In the genomic region with DNA sequence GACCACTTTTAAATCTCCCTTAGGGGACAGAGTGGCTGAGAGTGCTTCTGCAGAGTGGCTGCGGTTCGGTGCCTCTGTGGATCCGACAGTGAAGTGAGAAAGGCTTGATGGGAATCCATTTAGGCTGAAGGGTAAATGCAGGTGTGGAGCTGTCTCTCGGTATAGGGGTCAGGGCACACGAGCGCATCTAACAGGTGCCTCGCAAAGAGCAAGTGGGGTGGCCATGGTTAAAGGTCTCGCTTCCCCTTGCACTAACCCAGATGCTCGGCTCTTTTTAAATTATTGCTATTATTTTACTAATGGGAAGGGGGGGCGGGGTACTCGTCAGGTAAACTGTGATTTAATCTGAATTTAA, we compare ENCODE assay signal across 18 cellular contexts. TPM values are rescaled to one million over a fixed set of nuclear protein-coding genes. Genes with fewer than 3 reads are reported as not detected.
A peak's percentile ranks its signal among the peaks of the same experiment; 100 is the strongest.
DNase-seq lines count a peak whose midpoint lies in the region; ATAC-seq and TF ChIP-seq lines count a peak whose summit lies in the region.
"Had no signal": no experiment of that assay in that cellular context is flagged by ENCODE, and none has a peak within 500 bp of the region (broad histone marks: within the 10 kb centered on the region; RNA-seq: fewer than 3 reads in every experiment).

No MANE protein-coding gene starts in this region.

- POLR2A ChIA-PET in SK-N-SH (lab: Yijun Ruan, JAX), result no interaction called here

- H4K8ac ChIP-seq in trophoblast cell (ENCODE audit: low read depth, low read length), result no peak overlapping the region

- H3K36me3 ChIP-seq in SK-N-SH (replicated peaks in 1 of 2; ENCODE audit: control insufficient read depth in 1 of 2, insufficient read depth in 2 of 2, low read length in 1 of 2) (no peaks in the 10 kb centered on the region), NT2/D1 (ENCODE audit: insufficient read depth, insufficient read length, low read length) (no peaks in the 10 kb centered on the region), iPS-15b (ENCODE audit: control insufficient read depth, insufficient read depth, low read length) (no peaks in the 10 kb centered on the region), trophoblast cell (ENCODE audit: control insufficient read depth in 1 of 2, insufficient read depth in 2 of 2, low read length in 2 of 2) (no peaks in the 10 kb centered on the region), psoas muscle (ENCODE audit: insufficient read depth in 1 of 2, low read depth in 1 of 2) (no peaks in the 10 kb centered on the region)
- H3K36me3 ChIP-seq: esophagus muscularis mucosa, vagina had no signal

- H3K18ac ChIP-seq in trophoblast cell (ENCODE audit: low read length), result no peak overlapping the region

- TF ChIP-seq RAD21 in SK-N-SH (IDR thresholded peaks at IDR 0.05; ENCODE audit: low read length), result no peak

- H3K4ac ChIP-seq in trophoblast cell (ENCODE audit: low read depth, low read length), result no peak overlapping the region

- H4K91ac ChIP-seq in trophoblast cell (ENCODE audit: low read depth, low read length), result no peak overlapping the region

- H3K14ac ChIP-seq in trophoblast cell (ENCODE audit: low read length), result no peak overlapping the region

- no peak overlapping the region for H2BK5ac ChIP-seq in trophoblast cell (ENCODE audit: low read depth, low read length, poor library complexity)

- H3K9ac ChIP-seq in SK-N-SH (no peak overlapping the region), NT2/D1 (ENCODE audit: insufficient read length, low read depth) (peak overlapping the region; percentile 56), iPS-15b (ENCODE audit: low read depth, low read length) (no peak overlapping the region), trophoblast cell (ENCODE audit: low read length) (no peak overlapping the region)

- H3K9me3 ChIP-seq in SK-N-SH, result no peaks in the 10 kb centered on the region
- H3K9me3 ChIP-seq in NT2/D1 (ENCODE audit: insufficient read depth, low read length), result no peaks in the 10 kb centered on the region
- no peaks in the 10 kb centered on the region for H3K9me3 ChIP-seq in iPS-15b (ENCODE audit: control insufficient read depth, insufficient read depth, low read length)
- H3K9me3 ChIP-seq in trophoblast cell (ENCODE audit: insufficient read depth, low read depth, low read length), result peaks cover 2% of the 10 kb centered on the region
- no peaks in the 10 kb centered on the region for H3K9me3 ChIP-seq in psoas muscle
- H3K9me3 ChIP-seq: body of pancreas, esophagus muscularis mucosa, vagina had no signal

- intact Hi-C loops in psoas muscle (cut with DNase I), result no loop called here

- CTCF ChIA-PET in SK-N-SH (lab: Yijun Ruan, JAX), result interaction anchor here (0.9 kb wide), 1 partner anchor 19 kb away, joined by 3 read pairs; no protein-coding TSS in a partner anchor

- H3K79me2 ChIP-seq in SK-N-SH (ENCODE audit: insufficient read depth) (no peaks in the 10 kb centered on the region), trophoblast cell (ENCODE audit: control insufficient read depth, insufficient read depth, low read length, poor library complexity) (peaks cover 3% of the 10 kb centered on the region)

- peak overlapping the region; percentile 5 for H2BK12ac ChIP-seq in trophoblast cell (ENCODE audit: low read length)

- H3F3A ChIP-seq in SK-N-SH (replicated peaks; ENCODE audit: insufficient read depth), result no peaks in the 10 kb centered on the region

- peaks cover 30% of the 10 kb centered on the region for H3K27me3 ChIP-seq in SK-N-SH (ENCODE audit: insufficient read depth)
- peaks cover 57% of the 10 kb centered on the region for H3K27me3 ChIP-seq in NT2/D1 (ENCODE audit: insufficient read depth, insufficient read length)
- H3K27me3 ChIP-seq in iPS-15b (ENCODE audit: control insufficient read depth, insufficient read depth, low read length), result peaks cover 61% of the 10 kb centered on the region
- peaks cover 15% of the 10 kb centered on the region for H3K27me3 ChIP-seq in trophoblast cell (ENCODE audit: insufficient read depth, low read length)
- peaks cover 6 to 66% (median 17%) of the 10 kb centered on the region in 3 donors for H3K27me3 ChIP-seq in psoas muscle (ENCODE audit: insufficient read depth in 3 of 3, low read length in 2 of 3)

- H2AFZ ChIP-seq in SK-N-SH (ENCODE audit: low read depth), result no peak overlapping the region
- no peak overlapping the region for H2AFZ ChIP-seq in trophoblast cell (ENCODE audit: insufficient read depth, low read length, poor library complexity)

- 47% methylated on average over 11 of the region's 11 CpGs for WGBS in SK-N-SH (ENCODE audit: low lambda C conversion rate)
- WGBS in trophoblast cell (ENCODE audit: extremely low coverage, insufficient coverage, insufficient read length), result no CpG with 5 or more reads among the region's 11 CpGs
- 5 to 7% (median 6%) methylated on average over 11 of the region's 11 CpGs for WGBS in psoas muscle, 3 donors

- H3K4me1 ChIP-seq in SK-N-SH (ENCODE audit: control insufficient read depth in 1 of 2, insufficient read depth in 2 of 2, low read depth in 1 of 2, low read length in 1 of 2), result peaks cover 0 to 6% of the 10 kb centered on the region in 2 experiments; a peak in 2 of 4 replicates
- H3K4me1 ChIP-seq in NT2/D1 (ENCODE audit: insufficient read depth, insufficient read length), result no peaks in the 10 kb centered on the region
- peaks cover 5% of the 10 kb centered on the region for H3K4me1 ChIP-seq in iPS-15b (ENCODE audit: control insufficient read depth, insufficient read depth, low read length)
- peaks cover 3 to 14% of the 10 kb centered on the region in 2 experiments for H3K4me1 ChIP-seq in trophoblast cell (ENCODE audit: control insufficient read depth in 1 of 2, insufficient read depth in 2 of 2, low read length in 2 of 2)
- no peaks in the 10 kb centered on the region for H3K4me1 ChIP-seq in psoas muscle
- H3K4me1 ChIP-seq: vagina had no signal

- H4K20me1 ChIP-seq in SK-N-SH (ENCODE audit: insufficient read depth), result no peaks in the 10 kb centered on the region

- no peak for DNase-seq in SK-N-SH
- DNase-seq in NT2/D1 (ENCODE audit: low read depth, low spot score), result no peak
- DNase-seq in trophoblast cell, result no peak
- DNase-seq in activated naive CD4-positive, alpha-beta T cell treated with anti-CD3 and anti-CD28 coated beads, Interleukin-2, amount 50 U/mL, for 16 hours, result no peak
- no peak for DNase-seq in psoas muscle
- DNase-seq: activated naive CD4-positive, alpha-beta T cell treated with Interleukin-2 at 50 U/mL for 16 hours; CD4-positive, alpha-beta T cell had no signal

- TF ChIP-seq CTCF in SK-N-SH (IDR thresholded peaks at IDR 0.05) (no peak), psoas muscle (IDR thresholded peaks at IDR 0.05) (no peak)

- no peak overlapping the region for H2BK120ac ChIP-seq in trophoblast cell (ENCODE audit: insufficient read depth, low read length, poor library complexity)

- no peak overlapping the region for H2AK5ac ChIP-seq in trophoblast cell (ENCODE audit: low read length)

- H3K4me2 ChIP-seq in SK-N-SH, result peak overlapping the region; percentile 81
- peak overlapping the region; percentile 74 for H3K4me2 ChIP-seq in trophoblast cell (ENCODE audit: low read length)

- H3K79me1 ChIP-seq in trophoblast cell (ENCODE audit: low read length), result no peaks in the 10 kb centered on the region

- no peak for ATAC-seq in SK-N-SH treated with all-trans-retinoic acid at 6 μM for 48 hours
- no peak for ATAC-seq in psoas muscle
- no peak for ATAC-seq in GM21360 (IDR thresholded peaks at IDR 0.05; ENCODE audit: unreplicated experiment)
- ATAC-seq: body of pancreas had no signal

- H3K27ac ChIP-seq in SK-N-SH (ENCODE audit: low read depth in 2 of 2, low read length in 1 of 2) (no peak overlapping the region), trophoblast cell (ENCODE audit: low read depth, low read length) (no peak overlapping the region), psoas muscle (no peak overlapping the region)
- H3K27ac ChIP-seq: esophagus muscularis mucosa, vagina had no signal

- H3K4me3 ChIP-seq in SK-N-SH (ENCODE audit: low read depth in 2 of 2, low read length in 1 of 2) (peak overlapping the region in 1 of 2 experiments; percentile 44; a peak in 2 of 4 replicates), NT2/D1 (ENCODE audit: insufficient read length, low read depth) (peak overlapping the region; percentile 40), iPS-15b (ENCODE audit: low read depth, low read length) (peak overlapping the region; percentile 66), trophoblast cell (ENCODE audit: low read depth, low read length) (peak overlapping the region; percentile 69), psoas muscle (no peak overlapping the region)

- no peak overlapping the region for H4K12ac ChIP-seq in trophoblast cell (ENCODE audit: low read depth, low read length)

- H3K9me2 ChIP-seq in SK-N-SH, result no peaks in the 10 kb centered on the region

- H3K23ac ChIP-seq in trophoblast cell (ENCODE audit: low read length), result no peak overlapping the region

- no peak for TF ChIP-seq EP300 in SK-N-SH (IDR thresholded peaks at IDR 0.05; ENCODE audit: borderline replicate concordance in 1 of 2, low read depth in 1 of 2, low read length in 1 of 2)

TF ChIP-seq in SK-N-SH, 30 proteins besides CTCF, POLR2A, EP300 and RAD21 (continues in another document):
- TF ChIP-seq NFIC (IDR thresholded peaks at IDR 0.05; ENCODE audit: borderline replicate concordance) (no peak), TCF12 (IDR thresholded peaks at IDR 0.05) (no peak), YY1 (IDR thresholded peaks at IDR 0.05; ENCODE audit: low read depth) (no peak), SIN3A (IDR thresholded peaks at IDR 0.05; ENCODE audit: borderline replicate concordance, low read depth, low read length) (no peak), NRF1 (IDR thresholded peaks at IDR 0.05; ENCODE audit: low read depth, low read length) (no peak), RFX5 (IDR thresholded peaks at IDR 0.05; ENCODE audit: low read length) (no peak)

TF ChIP-seq in SK-N-SH treated with all-trans-retinoic acid at 6 μM for 48 hours, 23 proteins besides CTCF, POLR2A, EP300 and RAD21 (continues in another document):
- TF ChIP-seq ESRRG (CRISPR knock-in tag; IDR thresholded peaks at IDR 0.05) (no peak), ARNTL (CRISPR knock-in tag; IDR thresholded peaks at IDR 0.05; ENCODE audit: borderline replicate concordance, low read depth) (no peak), ZFP3 (CRISPR knock-in tag; IDR thresholded peaks at IDR 0.05) (no peak), ZFP30 (CRISPR knock-in tag; IDR thresholded peaks at IDR 0.05) (no peak)

RNA-seq across cellular contexts. Expression of a gene that starts 0.6 kb away (rescaled TPM):
- not detected in 2 replicates for polyA plus RNA-seq in SK-N-SH (2012; rRNA removed)
- 0.04 TPM in 1 of 2 replicates, not detected in the other for polyA plus RNA-seq in SK-N-SH (2012; cell fraction: cytosol; rRNA removed)
- 0.01 TPM in 1 of 2 replicates, not detected in the other for polyA plus RNA-seq in SK-N-SH (2012; cell fraction: nucleus; rRNA removed)
- polyA plus RNA-seq in trophoblast cell (2013), result 8.7 and 9.7 TPM in 2 replicates
- not detected for total RNA-seq in psoas muscle
- not detected for polyA plus RNA-seq in psoas muscle
- total RNA-seq: A673; CD4-positive, alpha-beta T cell; esophagus muscularis mucosa; LHCN-M2; liver; renal cortical epithelial cell; T-helper 2 cell treated with Interferon-gamma antibody and Interleukin-4, amounts not matched to agents 100 ng/mL and 5 ng/mL, for 36 hours; vagina had no signal
- polyA plus RNA-seq: liver had no signal

RNA-seq across cellular contexts. Expression of a gene that starts 40.0 kb away (rescaled TPM):
- polyA plus RNA-seq in SK-N-SH (2012; rRNA removed), result not detected in 2 replicates
- not detected in 2 replicates for polyA plus RNA-seq in SK-N-SH (2012; cell fraction: cytosol; rRNA removed)
- polyA plus RNA-seq in SK-N-SH (2012; cell fraction: nucleus; rRNA removed), result 0.01 TPM in 1 of 2 replicates, not detected in the other
- 2,818 and 2,928 TPM in 2 replicates for polyA plus RNA-seq in trophoblast cell (2013)
- total RNA-seq in psoas muscle, result 1,000 to 10,000 TPM in 3 of 4 donors, 100 to 1,000 TPM in 1; 219 to 3,379 (median 1,101) TPM
- 100 to 1,000 TPM in 1 of 3 donors, 10 to 100 TPM in 2; 33.5 to 644 (median 45.9) TPM for polyA plus RNA-seq in psoas muscle
- total RNA-seq: A673; CD4-positive, alpha-beta T cell; renal cortical epithelial cell; T-helper 2 cell treated with Interferon-gamma antibody and Interleukin-4, amounts not matched to agents 100 ng/mL and 5 ng/mL, for 36 hours had no signal

Comparison
In these comparisons a context has a peak if more than half of its experiments do, and no peak if none do; other contexts are left out.
1. RNA of a gene that starts 40.0 kb away (polyA plus RNA-seq): 33.5 to 644 TPM in psoas muscle; 0.01 TPM in SK-N-SH; every median in the first group is over 10 times any median in the second.